ENCODE assay signal across 8 cellular contexts in genomic region chr4:15001825-15002658, GRCh38. TPM values are rescaled to one million over a fixed set of nuclear protein-coding genes. Genes with fewer than 3 reads are reported as not detected.
DNase-seq lines count a peak whose midpoint lies in the region; TF ChIP-seq lines count a peak whose summit lies in the region.

Gene CPEB2 (plus strand): TSS chr4:15002481. CDS start chr4:15002674, 193 bp downstream.

- no peaks in the 10 kb centered on the region for H3K27me3 Mint-ChIP-seq in activated naive CD8-positive, alpha-beta T cell

- DNase-seq in GM04504 (ENCODE audit: low read depth) (peak; percentile 96), HAP-1 (ENCODE audit: low spot score in 2 of 2) (peak; percentile 85 to 97), MG63 (peak; percentile 93), SKM-1 treated with dmso at 0.1 percent for 144 hours (lab: John Stamatoyannopoulos, UW; ENCODE audit: unreplicated experiment) (peak; percentile 87), glomerular endothelial cell (ENCODE audit: extremely low read depth, low read depth, low spot score) (no peak), osteoblast (ENCODE audit: insufficient read length, low spot score, missing footprints) (peak; percentile 97), testis (peak; percentile 97)

- H4K20me1 ChIP-seq in osteoblast (ENCODE audit: insufficient read depth, low read length), result peaks cover 24% of the 10 kb centered on the region

- in situ Hi-C loops in HAP-1 (cut with MboI; ENCODE audit: low sequenced_read_pairs), result loop anchor here (25.0 kb wide), 1 partner anchor 660 kb away; the partner anchor contains the start of gene FBXL5

- H3K4me1 Mint-ChIP-seq in activated naive CD8-positive, alpha-beta T cell (ENCODE audit: low read depth), result peaks cover 21% of the 10 kb centered on the region

- no peaks in the 10 kb centered on the region for H3K27me3 ChIP-seq in HAP-1 (ENCODE audit: low read depth)
- H3K27me3 ChIP-seq in MG63, result no peaks in the 10 kb centered on the region
- H3K27me3 ChIP-seq in osteoblast (ENCODE audit: insufficient read depth, low read length), result no peaks in the 10 kb centered on the region
- no peaks in the 10 kb centered on the region for H3K27me3 ChIP-seq in testis

- H3K27ac Mint-ChIP-seq in activated naive CD8-positive, alpha-beta T cell, result peak within 1 kb of the TSS; percentile 90

- no peaks in the 10 kb centered on the region for H3K9me3 ChIP-seq in HAP-1
- no peaks in the 10 kb centered on the region for H3K9me3 ChIP-seq in MG63
- no peaks in the 10 kb centered on the region for H3K9me3 ChIP-seq in osteoblast (ENCODE audit: low read depth, low read length)
- no peaks in the 10 kb centered on the region for H3K9me3 ChIP-seq in testis

- 0% methylated on average over 52 of the region's 106 CpGs; no CpG with 5 or more reads in 1 of the 2 donors for WGBS in testis, 2 donors

- peaks cover 36% of the 10 kb centered on the region for H3K79me2 ChIP-seq in osteoblast (ENCODE audit: insufficient read depth, low read length)

- peak within 1 kb of the TSS; percentile 93 for H3K4me2 ChIP-seq in osteoblast (ENCODE audit: insufficient read depth, low read length)

- H3K4me1 ChIP-seq in HAP-1 (peaks cover 17% of the 10 kb centered on the region), osteoblast (ENCODE audit: insufficient read depth, low read length) (peaks cover 19% of the 10 kb centered on the region), testis (peaks cover 12% of the 10 kb centered on the region)

- H3K36me3 ChIP-seq in HAP-1 (replicated peaks), result no peaks in the 10 kb centered on the region
- no peaks in the 10 kb centered on the region for H3K36me3 ChIP-seq in MG63
- peaks cover under 1% of the 10 kb centered on the region for H3K36me3 ChIP-seq in osteoblast (ENCODE audit: insufficient read depth, low read length)
- H3K36me3 ChIP-seq in testis (ENCODE audit: low read depth, missing control alignments), result no peaks in the 10 kb centered on the region

- H3K36me3 Mint-ChIP-seq in activated naive CD8-positive, alpha-beta T cell, result no peaks in the 10 kb centered on the region

- no peak for TF ChIP-seq CTCF in osteoblast (IDR thresholded peaks at IDR 0.05; ENCODE audit: extremely low read depth, low read depth, low read length)
- no peak for TF ChIP-seq CTCF in testis (IDR thresholded peaks at IDR 0.05)

- peak within 1 kb of the TSS; percentile 81 for H2AFZ ChIP-seq in osteoblast (ENCODE audit: low read length)

- H3K4me3 ChIP-seq in HAP-1, result peak within 1 kb of the TSS; percentile 76
- H3K4me3 ChIP-seq in MG63, result peak within 1 kb of the TSS; percentile 81
- H3K4me3 ChIP-seq in osteoblast (ENCODE audit: insufficient read depth, low read length), result peak within 1 kb of the TSS; percentile 99
- H3K4me3 ChIP-seq in testis, result peak within 1 kb of the TSS; percentile 88 to 95

- H3K27ac ChIP-seq in osteoblast (ENCODE audit: low read depth, low read length), result peak within 1 kb of the TSS; percentile 99
- H3K27ac ChIP-seq in testis, result peak within 1 kb of the TSS; percentile 99

- TF ChIP-seq POLR2A in testis (IDR thresholded peaks at IDR 0.05), result peak; percentile 92

- no peaks in the 10 kb centered on the region for H3K9me3 Mint-ChIP-seq in activated naive CD8-positive, alpha-beta T cell (ENCODE audit: low read depth)

- intact Hi-C loops in testis (cut with DNase I; ENCODE audit: low total_unique reads), result no loop called here

- H3K4me3 Mint-ChIP-seq in activated naive CD8-positive, alpha-beta T cell, result peak within 1 kb of the TSS; percentile 92

RNA-seq across cellular contexts. Expression of gene CPEB2, which starts in this region (rescaled TPM):
- total RNA-seq in MG63 (2014; rRNA removed; shearing (Covaris generic); ENCODE audit: low replicate concordance), result 0.10 and 3.4 TPM in 2 replicates
- total RNA-seq in glomerular endothelial cell (14.9 and 27.8 TPM in 2 replicates), osteoblast (23.9 and 27.7 TPM in 2 replicates), testis (10 to 100 TPM; 76.6 to 95.6 TPM)
- polyA plus RNA-seq in testis (ENCODE audit: insufficient read depth, low read depth, low replicate concordance), result 93.6 TPM
